In the genomic region with DNA sequence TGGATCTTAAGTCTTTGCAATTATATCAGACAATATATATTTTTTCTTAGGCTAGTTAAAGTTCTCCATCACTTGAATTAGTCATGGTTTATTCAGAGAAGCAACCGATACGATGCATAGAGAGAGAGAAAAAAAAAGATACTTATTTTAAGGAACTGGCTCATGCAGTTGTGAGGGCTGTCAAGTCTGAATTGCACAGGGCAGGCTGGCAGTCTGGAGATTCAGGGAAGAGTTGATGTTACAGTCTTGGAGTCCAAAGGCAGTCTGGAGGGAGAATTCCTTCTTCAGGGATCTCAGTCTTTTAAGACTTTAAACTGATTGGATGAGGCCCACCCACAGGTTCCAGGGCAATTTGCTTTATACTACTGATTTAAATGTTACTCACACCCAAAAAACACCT, we compare ENCODE assay signal across 10 cellular contexts.
"Had no signal": no experiment of that assay in that cellular context is flagged by ENCODE, and none has a peak within 500 bp of the region (broad histone marks: within the 10 kb centered on the region; RNA-seq: fewer than 3 reads in every experiment).

No MANE protein-coding gene starts in this region.

- ATAC-seq: GM23338, HCT116 had no signal

- DNase-seq: GM23248, GOT3, H7, H9, HCEC 1CT, HFFc6 had no signal

- FAIRE-seq: H1, H54 had no signal
